26 cellular contexts compared by ENCODE assay signal in genomic region chr7:156989766-156990535, GRCh38. TPM values are rescaled to one million over a fixed set of nuclear protein-coding genes. Genes with fewer than 3 reads are reported as not detected.
"Had no signal": no experiment of that assay in that cellular context is flagged by ENCODE, and none has a peak within 500 bp of the region (broad histone marks: within the 10 kb centered on the region; RNA-seq: fewer than 3 reads in every experiment).

No MANE protein-coding gene starts in this region.

- H3K4me3 ChIP-seq: esophagus muscularis mucosa, gastrocnemius medialis, heart right ventricle, left ventricle myocardium inferior, lung, right atrium auricular region, sigmoid colon, skin epidermis, thoracic aorta, transverse colon had no signal

- H3K4me1 Mint-ChIP-seq: naive B cell; stimulated activated naive B cell treated with anti-CD40 and anti-IgM and Interleukin-4, amounts not matched to agents 10 μg/mL and 1 μg/mL and 100 μg/mL, for 72 hours; stimulated activated naive CD8-positive, alpha-beta T cell treated with anti-CD3 and anti-CD28 coated beads, Interleukin-15, amount 100 ng/mL, for 72 hours had no signal

- H3K27ac Mint-ChIP-seq: naive B cell; nephron; stimulated activated naive B cell treated with anti-CD40 and anti-IgM and Interleukin-4, amounts not matched to agents 10 μg/mL and 1 μg/mL and 100 μg/mL, for 72 hours; stimulated activated naive CD8-positive, alpha-beta T cell treated with anti-CD3 and anti-CD28 coated beads, Interleukin-15, amount 100 ng/mL, for 72 hours had no signal

- H3K4me3 Mint-ChIP-seq: nephron; stimulated activated naive B cell treated with anti-CD40 and anti-IgM and Interleukin-4, amounts not matched to agents 10 μg/mL and 1 μg/mL and 100 μg/mL, for 72 hours; stimulated activated naive CD8-positive, alpha-beta T cell treated with anti-CD3 and anti-CD28 coated beads, Interleukin-15, amount 100 ng/mL, for 72 hours had no signal

- H3K27ac ChIP-seq: epithelial cell of prostate, esophagus muscularis mucosa, gastrocnemius medialis, heart right ventricle, left ventricle myocardium inferior, right atrium auricular region, sigmoid colon, skin epidermis, thoracic aorta, transverse colon had no signal

- H3K9me3 ChIP-seq: esophagus muscularis mucosa, gastrocnemius medialis, heart right ventricle, left ventricle myocardium inferior, right atrium auricular region, sigmoid colon, thoracic aorta, transverse colon had no signal

- H3K4me1 ChIP-seq: esophagus muscularis mucosa, right atrium auricular region had no signal

- H3K27me3 ChIP-seq: right atrium auricular region had no signal

- DNase-seq: effector memory CD4-positive, alpha-beta T cell; gastrocnemius medialis; heart right ventricle; hypothalamus; left ventricle myocardium inferior; mesendoderm; naive B cell; sigmoid colon; stimulated activated CD4-positive, alpha-beta T cell treated with anti-CD3 and anti-CD28 coated beads, Interleukin-2, amount 100 ng/mL, for 24 hours; stimulated activated CD4-positive, alpha-beta T cell treated with anti-CD3 and anti-CD28 coated beads, Interleukin-4, amount 100 ng/mL, for 4 hours; stimulated activated naive B cell treated with anti-CD40 and anti-IgM and Interleukin-4, amounts not matched to agents 10 μg/mL and 1 μg/mL and 100 μg/mL, for 72 hours; stimulated activated naive CD8-positive, alpha-beta T cell treated with anti-CD3 and anti-CD28 coated beads, Interleukin-15, amount 100 ng/mL, for 72 hours; substantia nigra; transverse colon had no signal

- H3K36me3 Mint-ChIP-seq: naive B cell had no signal

- ATAC-seq: gastrocnemius medialis; heart right ventricle; stimulated activated naive B cell treated with anti-CD40 and anti-IgM and Interleukin-4, amounts not matched to agents 10 μg/mL and 1 μg/mL and 100 μg/mL, for 72 hours; stimulated activated naive CD8-positive, alpha-beta T cell treated with anti-CD3 and anti-CD28 coated beads, Interleukin-15, amount 100 ng/mL, for 72 hours had no signal

- H3K36me3 ChIP-seq: esophagus muscularis mucosa, gastrocnemius medialis, heart right ventricle, left ventricle myocardium inferior, right atrium auricular region, sigmoid colon, thoracic aorta, transverse colon had no signal

- H3K9me3 Mint-ChIP-seq: naive B cell; nephron; stimulated activated naive B cell treated with anti-CD40 and anti-IgM and Interleukin-4, amounts not matched to agents 10 μg/mL and 1 μg/mL and 100 μg/mL, for 72 hours; stimulated activated naive CD8-positive, alpha-beta T cell treated with anti-CD3 and anti-CD28 coated beads, Interleukin-15, amount 100 ng/mL, for 72 hours had no signal

RNA-seq across cellular contexts. Expression of gene MNX1, which starts 20.5 kb away (rescaled TPM):
- total RNA-seq: chondrocyte, esophagus muscularis mucosa, fibroblast of villous mesenchyme, heart right ventricle, left ventricle myocardium inferior, omental fat pad, right atrium auricular region, sigmoid colon, thoracic aorta, ureter had no signal
- polyA plus RNA-seq: heart right ventricle, keratinocyte had no signal
